27 cellular contexts compared by ENCODE assay signal in genomic region chrX:79623098-79623762, GRCh38.
DNase-seq lines count a peak whose midpoint lies in the region; ATAC-seq, FAIRE-seq and TF ChIP-seq lines count a peak whose summit lies in the region.
"Had no signal": no experiment of that assay in that cellular context is flagged by ENCODE, and none has a peak within 500 bp of the region (broad histone marks: within the 10 kb centered on the region; RNA-seq: fewer than 3 reads in every experiment).

No MANE protein-coding gene starts in this region.

- H3K4me1 Mint-ChIP-seq in astrocyte (ENCODE audit: low read depth, unreplicated experiment): no peaks in the 10 kb centered on the region
- H3K4me1 Mint-ChIP-seq: CD8-positive, alpha-beta memory T cell; T-cell had no signal

- H3K9me3 ChIP-seq in astrocyte (ENCODE audit: insufficient read depth, low read depth, low read length): no peaks in the 10 kb centered on the region
- H3K9me3 ChIP-seq: Peyer's patch, SJCRH30 had no signal

- no peak overlapping the region for H3K4me2 ChIP-seq in astrocyte (ENCODE audit: low read length)

- H3K4me1 ChIP-seq in astrocyte (ENCODE audit: insufficient read depth, low read length): no peaks in the 10 kb centered on the region
- H3K4me1 ChIP-seq: Peyer's patch, SJCRH30 had no signal

- H2AFZ ChIP-seq in astrocyte (ENCODE audit: low read depth, low read length): no peak overlapping the region

- ATAC-seq in GM18870 (IDR thresholded peaks at IDR 0.05; ENCODE audit: unreplicated experiment): peak; percentile 55
- peak; percentile 61 for ATAC-seq in GM21619 (IDR thresholded peaks at IDR 0.05; ENCODE audit: unreplicated experiment)
- ATAC-seq in HG03280 (IDR thresholded peaks at IDR 0.05; ENCODE audit: unreplicated experiment): no peak
- no peak for ATAC-seq in activated CD4-positive, CD25-positive, alpha-beta regulatory T cell treated with anti-CD3 and anti-CD28 coated beads, Interleukin-2, amount 50 U/mL, for 24 hours
- ATAC-seq: T-cell had no signal

- H3K9me3 Mint-ChIP-seq in astrocyte (ENCODE audit: unreplicated experiment): no peaks in the 10 kb centered on the region
- H3K9me3 Mint-ChIP-seq: CD8-positive, alpha-beta memory T cell; T-cell had no signal

- no peaks in the 10 kb centered on the region for H3K27me3 Mint-ChIP-seq in astrocyte (ENCODE audit: low read depth, unreplicated experiment)

- H4K20me1 ChIP-seq in astrocyte (ENCODE audit: insufficient read depth, low read length): no peaks in the 10 kb centered on the region

- TF ChIP-seq CTCF in GM12865 (IDR thresholded peaks at IDR 0.05; ENCODE audit: insufficient read depth, low read depth, low read length, missing control alignments) (no peak), astrocyte (IDR thresholded peaks at IDR 0.05; ENCODE audit: insufficient read depth, low read depth, low read length) (no peak)

- no peak overlapping the region for H3K9ac ChIP-seq in astrocyte (ENCODE audit: low read length)

- no peaks in the 10 kb centered on the region for H3K79me2 ChIP-seq in astrocyte (ENCODE audit: insufficient read depth, low read length)

- peak; percentile 32 for FAIRE-seq in astrocyte (lab: Jason Lieb, UNC)
- FAIRE-seq: GM19239 had no signal

- DNase-seq in GM12865 (ENCODE audit: low read depth): peak; percentile 9
- DNase-seq in astrocyte (ENCODE audit: low read depth): no peak
- DNase-seq in hippocampal formation (lab: John Stamatoyannopoulos, UW): no peak
- no peak for DNase-seq in NCI-H226
- DNase-seq: AML-193; Calu3; CD8-positive, alpha-beta memory T cell; DMS53; GDM1; KBM-7; MM.1S; NCI-H1092; NCI-H1436; NCI-H187 treated with DMSO at 0.1 percent for 48 hours; NCI-H2107; NCI-H345; NCI-H524; NCI-H774; Peyer's patch; SJCRH30; T-cell had no signal

- no peaks in the 10 kb centered on the region for H3K36me3 Mint-ChIP-seq in astrocyte (ENCODE audit: low read depth, unreplicated experiment)
- H3K36me3 Mint-ChIP-seq: CD8-positive, alpha-beta memory T cell; T-cell had no signal

- no peak overlapping the region for H3K27ac Mint-ChIP-seq in astrocyte (ENCODE audit: unreplicated experiment)
- H3K27ac Mint-ChIP-seq: CD8-positive, alpha-beta memory T cell; T-cell had no signal

- H3K4me3 ChIP-seq in GM12865 (ENCODE audit: low read depth, low read length) (no peak overlapping the region), astrocyte (ENCODE audit: insufficient read depth, low read depth, low read length) (no peak overlapping the region)
- H3K4me3 ChIP-seq: Peyer's patch, SJCRH30 had no signal

- no peak overlapping the region for H3K27ac ChIP-seq in astrocyte (ENCODE audit: low read depth, low read length)
- H3K27ac ChIP-seq: C4-2B, Peyer's patch, SJCRH30 had no signal

- no peaks in the 10 kb centered on the region for H3K27me3 ChIP-seq in astrocyte (ENCODE audit: insufficient read depth, low read length)
- H3K27me3 ChIP-seq: Peyer's patch, SJCRH30 had no signal

- no peaks in the 10 kb centered on the region for H3K36me3 ChIP-seq in astrocyte (ENCODE audit: insufficient read depth, low read length)
- H3K36me3 ChIP-seq: Peyer's patch, SJCRH30 had no signal

- no peak overlapping the region for H3K4me3 Mint-ChIP-seq in astrocyte (ENCODE audit: unreplicated experiment)
- H3K4me3 Mint-ChIP-seq: CD8-positive, alpha-beta memory T cell; T-cell had no signal

Comparison
In these comparisons a context has a peak if more than half of its experiments do, and no peak if none do; other contexts are left out.
1. ATAC-seq: peak in GM18870 (single experiment) and GM21619 (single experiment); none in HG03280 (single experiment) and activated CD4-positive, CD25-positive, alpha-beta regulatory T cell treated with anti-CD3 and anti-CD28 coated beads, Interleukin-2, amount 50 U/mL, for 24 hours (0 of 2).